ENCODE assay signal across 16 cellular contexts in the genomic region with DNA sequence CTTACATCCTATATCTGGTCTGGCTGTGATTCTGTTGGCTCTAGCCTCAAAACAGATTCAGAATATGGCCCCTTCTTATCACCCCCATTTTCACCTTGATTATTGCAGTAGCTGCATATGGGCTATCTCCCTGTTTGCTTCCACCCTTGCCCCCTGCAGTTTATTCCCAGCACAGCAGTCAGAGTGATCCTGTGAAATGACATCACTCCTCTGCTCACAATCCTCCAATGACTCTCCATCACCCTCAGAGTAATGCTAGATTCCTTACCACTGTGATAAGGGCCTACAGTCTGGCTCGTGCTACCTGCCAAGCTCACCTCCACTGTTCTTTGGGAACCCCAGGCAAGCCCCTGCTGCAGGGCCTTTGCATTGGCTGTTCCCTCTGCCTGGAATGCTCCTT.
DNase-seq lines count a peak whose midpoint lies in the region; ATAC-seq and TF ChIP-seq lines count a peak whose summit lies in the region.
"Had no signal": no experiment of that assay in that cellular context is flagged by ENCODE, and none has a peak within 500 bp of the region (broad histone marks: within the 10 kb centered on the region; RNA-seq: fewer than 3 reads in every experiment).

No MANE protein-coding gene starts in this region.

- H3K4me3 ChIP-seq in BE2C (ENCODE audit: low read depth, low read length) (no peak overlapping the region), brain microvascular endothelial cell (ENCODE audit: low read depth, low read length) (no peak overlapping the region)
- H3K4me3 ChIP-seq: gastroesophageal sphincter had no signal

- H3K36me3 Mint-ChIP-seq in T-helper 17 cell (ENCODE audit: low read depth), result no peaks in the 10 kb centered on the region
- H3K36me3 Mint-ChIP-seq: CD8-positive, alpha-beta memory T cell; naive B cell had no signal

- no peak overlapping the region for H3K4me3 Mint-ChIP-seq in T-helper 17 cell
- H3K4me3 Mint-ChIP-seq: activated T-cell treated with anti-CD3 and anti-CD28 coated beads, Interleukin-2, amount 50 U/mL, for 72 hours; CD8-positive, alpha-beta memory T cell; naive B cell had no signal

- H3K27ac Mint-ChIP-seq in T-helper 17 cell, result no peak overlapping the region
- H3K27ac Mint-ChIP-seq: activated T-cell treated with anti-CD3 and anti-CD28 coated beads, Interleukin-2, amount 50 U/mL, for 72 hours had no signal

- H3K36me3 ChIP-seq in BE2C (no peaks in the 10 kb centered on the region), brain microvascular endothelial cell (replicated peaks) (no peaks in the 10 kb centered on the region)
- H3K36me3 ChIP-seq: gastroesophageal sphincter had no signal

- no peak overlapping the region for H3K27ac ChIP-seq in brain microvascular endothelial cell
- H3K27ac ChIP-seq: gastroesophageal sphincter had no signal

- DNase-seq in BE2C, result no peak
- peak; percentile 8 for DNase-seq in M059J (ENCODE audit: low read depth)
- DNase-seq in brain microvascular endothelial cell, result peak; percentile 11
- DNase-seq in kidney tubule cell (ENCODE audit: low spot score), result peak; percentile 59
- no peak for DNase-seq in cerebellar cortex (ENCODE audit: low spot score)
- no peak for DNase-seq in occipital lobe (lab: John Stamatoyannopoulos, UW)
- DNase-seq in T-helper 17 cell, result no peak
- DNase-seq: activated CD4-positive, alpha-beta T cell treated with anti-CD3 and anti-CD28 coated beads, Interleukin-2, amount 50 U/mL, for 1 hour; activated T-cell treated with anti-CD3 and anti-CD28 coated beads, Interleukin-2, amount 50 U/mL, for 72 hours; CD8-positive, alpha-beta memory T cell; naive B cell; substantia nigra had no signal

- peaks cover 6% of the 10 kb centered on the region for H3K4me1 Mint-ChIP-seq in T-helper 17 cell
- H3K4me1 Mint-ChIP-seq: CD8-positive, alpha-beta memory T cell; naive B cell had no signal

- TF ChIP-seq CTCF in BE2C (IDR thresholded peaks at IDR 0.05; ENCODE audit: low read depth, low read length), result peak; percentile 14; the same call in 1 of the 2 replicates
- no peak for TF ChIP-seq CTCF in brain microvascular endothelial cell (IDR thresholded peaks at IDR 0.05; ENCODE audit: low read depth, low read length, missing control alignments)

- no peaks in the 10 kb centered on the region for H3K9me3 ChIP-seq in BE2C
- no peaks in the 10 kb centered on the region for H3K9me3 ChIP-seq in T-helper 17 cell (ENCODE audit: control insufficient read depth, low read length, poor library complexity, severe bottlenecking)
- H3K9me3 ChIP-seq: gastroesophageal sphincter had no signal

- no peaks in the 10 kb centered on the region for H3K4me1 ChIP-seq in BE2C
- H3K4me1 ChIP-seq: gastroesophageal sphincter had no signal

- in situ Hi-C loops in brain microvascular endothelial cell (cut with HindIII; ENCODE audit: low pct_ligation_motif_present, low sequenced_read_pairs), result no loop called here

- H3K27me3 ChIP-seq in BE2C, result no peaks in the 10 kb centered on the region
- H3K27me3 ChIP-seq in brain microvascular endothelial cell (replicated peaks), result no peaks in the 10 kb centered on the region

- peaks cover 65% of the 10 kb centered on the region for H3K27me3 Mint-ChIP-seq in T-helper 17 cell

- no peak for ATAC-seq in HG02763 (IDR thresholded peaks at IDR 0.05; ENCODE audit: unreplicated experiment)
- no peak for ATAC-seq in T-helper 17 cell
- ATAC-seq: activated T-cell treated with anti-CD3 and anti-CD28 coated beads, Interleukin-2, amount 50 U/mL, for 72 hours; gastroesophageal sphincter; left lobe of liver; sciatic nerve had no signal

Comparison
In these comparisons a context has a peak if more than half of its experiments do, and no peak if none do; other contexts are left out.
1. DNase-seq: peak in M059J (single experiment), brain microvascular endothelial cell (single experiment) and kidney tubule cell (single experiment); none in BE2C (single experiment), cerebellar cortex (single experiment), occipital lobe (single experiment) and T-helper 17 cell (0 of 3).